8 cellular contexts compared by ENCODE assay signal in the genomic region with DNA sequence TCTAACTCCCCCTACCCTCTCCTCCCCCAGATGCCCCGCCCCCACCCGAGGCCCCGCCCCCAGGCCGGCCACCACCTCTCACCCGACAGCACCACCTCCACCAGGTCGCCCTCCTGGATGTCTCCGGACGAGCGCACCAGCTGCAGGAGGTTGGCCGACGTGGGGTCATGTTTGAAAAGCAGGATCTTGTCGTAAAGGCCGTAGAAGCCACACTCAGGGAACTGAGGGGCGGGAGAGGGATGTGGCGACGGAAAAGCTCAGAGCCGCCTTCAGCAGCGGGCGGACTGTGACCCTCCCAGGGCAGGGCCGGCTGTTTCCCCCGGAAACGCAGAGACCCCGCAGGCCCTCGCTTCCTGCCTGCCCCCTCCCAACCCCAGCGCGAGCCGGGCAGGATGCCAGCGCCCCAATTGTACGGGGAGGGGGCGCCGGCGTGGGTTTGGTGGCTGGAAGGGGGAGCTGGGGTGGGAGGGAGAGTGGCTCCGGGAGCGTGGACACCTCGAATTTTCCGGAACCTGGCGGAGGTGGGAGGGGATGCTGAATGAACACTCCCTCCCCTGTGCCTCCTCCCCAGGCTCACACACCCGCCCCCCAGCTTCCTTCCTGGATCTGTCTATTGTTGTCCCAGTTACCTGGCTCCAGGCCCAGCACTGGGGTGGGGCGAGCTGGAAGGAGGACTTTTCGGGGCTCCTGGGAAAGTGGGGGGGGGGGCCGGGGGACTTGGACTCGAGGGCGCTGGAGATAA. TPM values are rescaled to one million over a fixed set of nuclear protein-coding genes. Genes with fewer than 3 reads are reported as not detected.
A peak's percentile ranks its signal among the peaks of the same experiment; 100 is the strongest.
DNase-seq lines count a peak whose midpoint lies in the region; ATAC-seq and TF ChIP-seq lines count a peak whose summit lies in the region.

No MANE protein-coding gene starts in this region.

- peak overlapping the region; percentile 95 to 100 (median 96) for H3K4me3 Mint-ChIP-seq in CD4-positive, CD25-positive, alpha-beta regulatory T cell

- H3K4me3 ChIP-seq in CD4-positive, CD25-positive, alpha-beta regulatory T cell (ENCODE audit: low read depth, low read length): peak overlapping the region; percentile 87
- peak overlapping the region; percentile 94 to 95 for H3K4me3 ChIP-seq in neutrophil (ENCODE audit: low read depth in 1 of 2, low read length in 1 of 2)

- peaks cover 23% of the 10 kb centered on the region for H3K36me3 ChIP-seq in CD4-positive, CD25-positive, alpha-beta regulatory T cell (ENCODE audit: control insufficient read depth, insufficient read depth, low read length)
- peaks cover 31% of the 10 kb centered on the region for H3K36me3 ChIP-seq in neutrophil

- peak; percentile 76 to 87 (median 77) for DNase-seq in CD4-positive, CD25-positive, alpha-beta regulatory T cell
- peak; percentile 54 for DNase-seq in HS-5 (ENCODE audit: low read depth)
- DNase-seq in RPMI8226: peak; percentile 91
- DNase-seq in activated gamma-delta T cell (lab: John Stamatoyannopoulos, UW): peak; percentile 45
- DNase-seq in foreskin keratinocyte: peak; percentile 64 to 79

- H3K36me3 Mint-ChIP-seq in CD4-positive, CD25-positive, alpha-beta regulatory T cell: peaks cover 7% of the 10 kb centered on the region

- peak; percentile 51 to 52 for ATAC-seq in CD4-positive, CD25-positive, alpha-beta regulatory T cell (ENCODE audit: low read depth in 2 of 2)
- ATAC-seq in foreskin keratinocyte: peak; percentile 72
- ATAC-seq in GM21737 (IDR thresholded peaks at IDR 0.05; ENCODE audit: unreplicated experiment): no peak

- TF ChIP-seq CTCF in foreskin keratinocyte (conservative IDR thresholded peaks at IDR 0.05) (no peak), neutrophil (IDR thresholded peaks at IDR 0.05) (peak; percentile 5)

- peak overlapping the region; percentile 97 to 99 (median 98) for H3K27ac Mint-ChIP-seq in CD4-positive, CD25-positive, alpha-beta regulatory T cell

- H3K4me1 ChIP-seq in CD4-positive, CD25-positive, alpha-beta regulatory T cell (ENCODE audit: control insufficient read depth, insufficient read depth, low read length, poor library complexity, severe bottlenecking): peaks cover 55% of the 10 kb centered on the region
- H3K4me1 ChIP-seq in foreskin keratinocyte (no peaks in the 10 kb centered on the region), neutrophil (ENCODE audit: control insufficient read depth in 1 of 2, insufficient read depth in 1 of 2, low read depth in 1 of 2, low read length in 1 of 2) (peaks cover 37 to 45% of the 10 kb centered on the region in 2 experiments)

- H3K27me3 Mint-ChIP-seq in CD4-positive, CD25-positive, alpha-beta regulatory T cell: no peaks in the 10 kb centered on the region

- H3K4me1 Mint-ChIP-seq in CD4-positive, CD25-positive, alpha-beta regulatory T cell: peaks cover 4 to 45% (median 29%) of the 10 kb centered on the region in 4 donors

- no peaks in the 10 kb centered on the region for H3K27me3 ChIP-seq in CD4-positive, CD25-positive, alpha-beta regulatory T cell (ENCODE audit: control insufficient read depth, insufficient read depth, low read length)
- H3K27me3 ChIP-seq in foreskin keratinocyte (no peaks in the 10 kb centered on the region), neutrophil (no peaks in the 10 kb centered on the region)

- H3K9me3 ChIP-seq in CD4-positive, CD25-positive, alpha-beta regulatory T cell (ENCODE audit: control insufficient read depth in 2 of 2, low read length in 2 of 2): no peaks in the 10 kb centered on the region
- no peaks in the 10 kb centered on the region for H3K9me3 ChIP-seq in neutrophil

- peak overlapping the region; percentile 92 for H3K27ac ChIP-seq in CD4-positive, CD25-positive, alpha-beta regulatory T cell (ENCODE audit: insufficient read depth, low read length, poor library complexity, severe bottlenecking)
- H3K27ac ChIP-seq in foreskin keratinocyte (peak overlapping the region; percentile 98), neutrophil (peak overlapping the region; percentile 92), temporal lobe (ENCODE audit: low read depth, low read length) (peak overlapping the region; percentile 30)

- H3K9me3 Mint-ChIP-seq in CD4-positive, CD25-positive, alpha-beta regulatory T cell: no peaks in the 10 kb centered on the region

RNA-seq across cellular contexts. Expression of gene PRKD2, which starts 3.0 kb away (rescaled TPM):
- 171 TPM for total RNA-seq in CD4-positive, CD25-positive, alpha-beta regulatory T cell
- polyA plus RNA-seq in CD4-positive, CD25-positive, alpha-beta regulatory T cell: 10 to 100 TPM; 37.0 to 54.5 (median 44.7) TPM
- total RNA-seq in foreskin keratinocyte (40.8 and 44.6 TPM in 2 replicates), temporal lobe (8.9 TPM)
- 47.2 and 50.4 TPM in 2 replicates for polyA plus RNA-seq in foreskin keratinocyte

RNA-seq across cellular contexts. Expression of gene FKRP, which starts 31.9 kb away (rescaled TPM):
- 18.7 TPM for total RNA-seq in CD4-positive, CD25-positive, alpha-beta regulatory T cell
- 1 to 10 TPM; 2.7 to 4.9 (median 3.5) TPM for polyA plus RNA-seq in CD4-positive, CD25-positive, alpha-beta regulatory T cell
- total RNA-seq in foreskin keratinocyte (11.9 and 14.8 TPM in 2 replicates), temporal lobe (8.6 TPM)
- polyA plus RNA-seq in foreskin keratinocyte: 9.9 and 10.0 TPM in 2 replicates

RNA-seq across cellular contexts. Expression of gene STRN4, which starts 32.3 kb away (rescaled TPM):
- total RNA-seq in CD4-positive, CD25-positive, alpha-beta regulatory T cell: 121 TPM
- 10 to 100 TPM; 11.9 to 16.7 (median 15.0) TPM for polyA plus RNA-seq in CD4-positive, CD25-positive, alpha-beta regulatory T cell
- total RNA-seq in foreskin keratinocyte (66.6 and 68.4 TPM in 2 replicates), temporal lobe (89.5 TPM)
- 58.0 and 58.2 TPM in 2 replicates for polyA plus RNA-seq in foreskin keratinocyte

RNA-seq across cellular contexts. Expression of gene DACT3, which starts 53.0 kb away (rescaled TPM):
- total RNA-seq in CD4-positive, CD25-positive, alpha-beta regulatory T cell: not detected
- polyA plus RNA-seq in CD4-positive, CD25-positive, alpha-beta regulatory T cell: not detected
- total RNA-seq in foreskin keratinocyte (0.04 TPM in 1 of 2 replicates, not detected in the other), temporal lobe (14.5 TPM)
- polyA plus RNA-seq in foreskin keratinocyte: 0.02 and 0.06 TPM in 2 replicates

Comparison
In these comparisons a context has a peak if more than half of its experiments do, and no peak if none do; other contexts are left out.
1. H3K27ac ChIP-seq: peak in every context shown above with its lines; median percentile 98 in foreskin keratinocyte; 92 in CD4-positive, CD25-positive, alpha-beta regulatory T cell; 92 in neutrophil; 30 in temporal lobe.